26 cellular contexts compared by ENCODE assay signal in genomic region chr16:1698680-1699079, GRCh38.
"Had no signal": no experiment of that assay in that cellular context is flagged by ENCODE, and none has a peak within 500 bp of the region (broad histone marks: within the 10 kb centered on the region; RNA-seq: fewer than 3 reads in every experiment).

No MANE protein-coding gene starts in this region.

- H3K4me1 ChIP-seq: left ventricle myocardium inferior, pancreas, right lobe of liver, tibial artery, upper lobe of right lung had no signal

- H3K27me3 ChIP-seq: pancreas, right lobe of liver, suprapubic skin, tibial artery, upper lobe of right lung had no signal

- H3K9me3 Mint-ChIP-seq: immature natural killer cell; naive B cell; natural killer cell; nephron progenitor cell; stimulated activated effector memory CD8-positive, alpha-beta T cell treated with anti-CD3 and anti-CD28 coated beads, Interleukin-12 subunit alpha, Interleukin-12 subunit beta, amount 100 ng/mL, for 72 hours; stimulated activated naive CD8-positive, alpha-beta T cell treated with anti-CD3 and anti-CD28 coated beads, Interleukin-15, Interleukin-2, amounts not matched to agents 100 ng/mL and 50 ng/mL, for 24 hours had no signal

- H3K9me3 ChIP-seq: left ventricle myocardium inferior, pancreas, prostate gland, right lobe of liver, suprapubic skin, thoracic aorta, tibial artery, upper lobe of right lung had no signal

- DNase-seq: hypothalamus; immature natural killer cell; kidney; left ventricle myocardium inferior; mesendoderm; naive B cell; natural killer cell; nephron progenitor cell; pancreas; retina; right lobe of liver; stimulated activated CD4-positive, alpha-beta T cell treated with anti-CD3 and anti-CD28 coated beads, Interleukin-4, amount 100 ng/mL, for 24 hours; stimulated activated naive CD4-positive, alpha-beta T cell; tibial artery; trophoblast cell; upper lobe of right lung had no signal

- H3K27ac ChIP-seq: left ventricle myocardium inferior, pancreas, right lobe of liver, skin epidermis, suprapubic skin, thoracic aorta, tibial artery, upper lobe of right lung had no signal

- H3K27ac Mint-ChIP-seq: immature natural killer cell; mesothelial cell of epicardium; natural killer cell; stimulated activated naive CD8-positive, alpha-beta T cell treated with anti-CD3 and anti-CD28 coated beads, Interleukin-15, Interleukin-2, amounts not matched to agents 100 ng/mL and 50 ng/mL, for 24 hours had no signal

- ATAC-seq: natural killer cell; pancreas; right lobe of liver; stimulated activated effector memory CD8-positive, alpha-beta T cell treated with anti-CD3 and anti-CD28 coated beads, Interleukin-12 subunit alpha, Interleukin-12 subunit beta, amount 100 ng/mL, for 72 hours; upper lobe of right lung had no signal

- H3K4me3 Mint-ChIP-seq: immature natural killer cell; mesothelial cell of epicardium; naive B cell; natural killer cell; nephron progenitor cell; stimulated activated effector memory CD8-positive, alpha-beta T cell treated with anti-CD3 and anti-CD28 coated beads, Interleukin-12 subunit alpha, Interleukin-12 subunit beta, amount 100 ng/mL, for 72 hours; stimulated activated naive CD8-positive, alpha-beta T cell treated with anti-CD3 and anti-CD28 coated beads, Interleukin-15, Interleukin-2, amounts not matched to agents 100 ng/mL and 50 ng/mL, for 24 hours had no signal

- H3K4me3 ChIP-seq: left ventricle myocardium inferior, lung, pancreas, prostate gland, right lobe of liver, skin epidermis, suprapubic skin, thoracic aorta, tibial artery, upper lobe of right lung had no signal

- H3K27me3 Mint-ChIP-seq: naive B cell; stimulated activated naive CD8-positive, alpha-beta T cell treated with anti-CD3 and anti-CD28 coated beads, Interleukin-15, Interleukin-2, amounts not matched to agents 100 ng/mL and 50 ng/mL, for 24 hours had no signal

- FAIRE-seq: islet of Langerhans, kidney, pancreas, urothelium cell line had no signal

- H3K4me1 Mint-ChIP-seq: immature natural killer cell; natural killer cell; nephron progenitor cell; stimulated activated effector memory CD8-positive, alpha-beta T cell treated with anti-CD3 and anti-CD28 coated beads, Interleukin-12 subunit alpha, Interleukin-12 subunit beta, amount 100 ng/mL, for 72 hours had no signal
